ENCODE assay signal across 8 cellular contexts in the genomic region with DNA sequence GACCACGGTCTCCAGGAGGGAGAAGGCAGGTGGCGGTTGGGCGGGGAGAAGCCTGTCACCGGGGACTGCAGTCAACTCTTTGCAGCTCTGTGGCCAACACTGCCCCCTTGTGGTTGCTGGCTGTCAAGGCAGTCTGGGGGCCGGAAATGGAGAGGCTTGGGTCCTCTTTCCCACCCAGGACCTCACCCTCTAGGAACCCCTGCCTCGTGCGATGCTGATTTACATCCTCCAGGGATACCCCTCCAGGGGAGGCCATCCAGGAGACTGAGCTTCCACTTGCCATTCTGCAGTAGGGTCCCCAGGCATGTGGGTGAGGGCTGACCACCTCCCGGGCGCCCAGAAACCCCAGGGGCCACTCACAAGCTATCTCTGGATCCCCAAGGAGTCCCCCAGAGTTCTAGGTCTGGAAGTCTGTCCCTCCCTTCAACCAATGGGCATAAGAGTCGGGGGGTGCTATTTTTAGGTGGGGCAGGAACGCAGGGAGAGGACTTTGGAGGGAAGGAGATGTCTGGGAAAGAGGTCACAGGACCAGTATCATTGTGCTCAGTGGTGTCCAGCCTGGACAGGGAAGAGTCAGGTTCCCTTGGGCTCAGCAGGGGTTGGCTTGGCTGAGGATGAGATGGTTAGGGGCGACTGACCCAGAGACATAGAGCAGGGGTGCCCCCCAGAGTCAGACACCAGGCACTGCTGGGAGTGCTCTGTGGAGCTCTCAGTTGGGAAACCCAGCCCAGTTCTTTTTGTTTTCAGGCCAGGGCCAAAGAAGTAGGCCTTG. TPM values are rescaled to one million over a fixed set of nuclear protein-coding genes. Genes with fewer than 3 reads are reported as not detected.
DNase-seq lines count a peak whose midpoint lies in the region; ATAC-seq lines count a peak whose summit lies in the region.

No MANE protein-coding gene starts in this region.

- H4K91ac ChIP-seq in neuronal stem cell (ENCODE audit: low read depth, low read length, poor library complexity): no peak overlapping the region

- H3K4me3 Mint-ChIP-seq in stimulated activated naive CD8-positive, alpha-beta T cell treated with anti-CD3 and anti-CD28 coated beads, Interleukin-15, amount 100 ng/mL, for 72 hours: peak overlapping the region; percentile 73 to 77

- H3K36me3 ChIP-seq in neuronal stem cell (replicated peaks in 1 of 2; ENCODE audit: control insufficient read depth in 2 of 2, insufficient read depth in 2 of 2, low read length in 2 of 2): no peaks in the 10 kb centered on the region

- peaks cover 30% of the 10 kb centered on the region for H3K4me1 Mint-ChIP-seq in stimulated activated naive CD8-positive, alpha-beta T cell treated with anti-CD3 and anti-CD28 coated beads, Interleukin-15, amount 100 ng/mL, for 72 hours

- H3K23ac ChIP-seq in neuronal stem cell (ENCODE audit: low read depth, low read length, poor library complexity): peak overlapping the region; percentile 23

- H3K27ac Mint-ChIP-seq in stimulated activated naive CD8-positive, alpha-beta T cell treated with anti-CD3 and anti-CD28 coated beads, Interleukin-15, amount 100 ng/mL, for 72 hours: peak overlapping the region; percentile 76 to 93

- no CpG with 5 or more reads among the region's 12 CpGs for WGBS in neuronal stem cell (ENCODE audit: extremely low coverage in 2 of 2, insufficient read length in 2 of 2, insufficient replicate concordance in 1 of 2), 2 donors

- no peak overlapping the region for H2AK5ac ChIP-seq in neuronal stem cell (ENCODE audit: low read depth, low read length)

- ATAC-seq in GM21526 (IDR thresholded peaks at IDR 0.05; ENCODE audit: low FRiP score, unreplicated experiment): peak; percentile 53
- ATAC-seq in stimulated activated naive CD8-positive, alpha-beta T cell treated with anti-CD3 and anti-CD28 coated beads, Interleukin-15, amount 100 ng/mL, for 72 hours: peak; percentile 94

- H3K79me1 ChIP-seq in neuronal stem cell (ENCODE audit: low read depth, low read length): no peaks in the 10 kb centered on the region

- DNase-seq in COR-L47 (lab: John Stamatoyannopoulos, UW) (peak; percentile 77), Kasumi-1 (lab: John Stamatoyannopoulos, UW) (peak; percentile 79 to 86), RKO (ENCODE audit: low spot score) (peak; percentile 90), fibroblast of the conjunctiva (ENCODE audit: low read depth) (peak; percentile 72), neuronal stem cell (ENCODE audit: low spot score) (peak; percentile 79)
- DNase-seq in activated T-helper 1 cell treated with anti-CD3 and anti-CD28 coated beads, Interleukin-2, amount 50 U/mL, for 16 hours (ENCODE audit: low read depth in 1 of 2, low spot score in 1 of 2): peak; percentile 83 to 93
- DNase-seq in stimulated activated naive CD8-positive, alpha-beta T cell treated with anti-CD3 and anti-CD28 coated beads, Interleukin-15, amount 100 ng/mL, for 72 hours: peak; percentile 91 to 92

- peaks cover 0 to 47% (median 0%) of the 10 kb centered on the region in 3 experiments for H3K27me3 ChIP-seq in neuronal stem cell (ENCODE audit: control insufficient read depth in 3 of 3, insufficient read depth in 3 of 3, low read depth in 1 of 3, low read length in 3 of 3)

- peaks cover 11 to 12% of the 10 kb centered on the region in 2 donors for H3K4me1 ChIP-seq in neuronal stem cell (ENCODE audit: control insufficient read depth in 2 of 2, insufficient read depth in 1 of 2, low read depth in 1 of 2, low read length in 2 of 2)

- H3K4ac ChIP-seq in neuronal stem cell (ENCODE audit: low read length): no peak overlapping the region

- no peak overlapping the region for H4K8ac ChIP-seq in neuronal stem cell (ENCODE audit: low read depth, low read length)

- H3K9me3 Mint-ChIP-seq in stimulated activated naive CD8-positive, alpha-beta T cell treated with anti-CD3 and anti-CD28 coated beads, Interleukin-15, amount 100 ng/mL, for 72 hours: no peaks in the 10 kb centered on the region

- peak overlapping the region; percentile 95 for H2AFZ ChIP-seq in neuronal stem cell (ENCODE audit: low read length)

- no peak overlapping the region for H2BK120ac ChIP-seq in neuronal stem cell (ENCODE audit: low read depth, low read length)

- H3K27ac ChIP-seq in neuronal stem cell (replicated peaks; ENCODE audit: low read length): no peak overlapping the region

- H2BK12ac ChIP-seq in neuronal stem cell (ENCODE audit: low read length): no peak overlapping the region

- H3K4me3 ChIP-seq in neuronal stem cell (ENCODE audit: low read length in 2 of 2): peak overlapping the region in 1 of 2 donors; percentile 21

- peak overlapping the region; percentile 54 for H3K18ac ChIP-seq in neuronal stem cell (ENCODE audit: low read length)

- H2BK15ac ChIP-seq in neuronal stem cell (ENCODE audit: low read length): no peak overlapping the region

- H3K9ac ChIP-seq in neuronal stem cell (ENCODE audit: low read depth, low read length, poor library complexity): no peak overlapping the region

- no peak overlapping the region for H3K14ac ChIP-seq in neuronal stem cell (ENCODE audit: low read length)

- no peak overlapping the region for H2BK5ac ChIP-seq in neuronal stem cell (ENCODE audit: low read length)

- no peak overlapping the region for H3K4me2 ChIP-seq in neuronal stem cell (ENCODE audit: insufficient read depth, low read length, poor library complexity, severe bottlenecking)

- no peaks in the 10 kb centered on the region for H3K27me3 Mint-ChIP-seq in stimulated activated naive CD8-positive, alpha-beta T cell treated with anti-CD3 and anti-CD28 coated beads, Interleukin-15, amount 100 ng/mL, for 72 hours

- no peaks in the 10 kb centered on the region for H3K9me3 ChIP-seq in neuronal stem cell (replicated peaks in 1 of 2; ENCODE audit: control insufficient read depth in 2 of 2, insufficient read depth in 1 of 2, low read depth in 1 of 2, low read length in 2 of 2)

RNA-seq across cellular contexts. Expression of a gene that starts 7.1 kb away (rescaled TPM):
- polyA plus RNA-seq in neuronal stem cell (2013, experiment 1 of 2): 0.28 TPM
- polyA plus RNA-seq in neuronal stem cell (2013, experiment 2 of 2): 0.17 TPM

RNA-seq across cellular contexts. Expression of a gene that starts 15.9 kb away (rescaled TPM):
- 4.9 TPM for polyA plus RNA-seq in neuronal stem cell (2013, experiment 1 of 2)
- 4.6 TPM for polyA plus RNA-seq in neuronal stem cell (2013, experiment 2 of 2)

RNA-seq across cellular contexts. Expression of a gene that starts 23.0 kb away (rescaled TPM):
- polyA plus RNA-seq in neuronal stem cell (2013, experiment 1 of 2): 4.8 TPM
- polyA plus RNA-seq in neuronal stem cell (2013, experiment 2 of 2): 4.9 TPM

RNA-seq across cellular contexts. Expression of a gene that starts 38.7 kb away (rescaled TPM):
- polyA plus RNA-seq in neuronal stem cell (2013, experiment 1 of 2): 2.8 TPM
- 2.6 TPM for polyA plus RNA-seq in neuronal stem cell (2013, experiment 2 of 2)

RNA-seq across cellular contexts. Expression of a gene that starts 48.8 kb away (rescaled TPM):
- 11.1 TPM for polyA plus RNA-seq in neuronal stem cell (2013, experiment 1 of 2)
- 10.8 TPM for polyA plus RNA-seq in neuronal stem cell (2013, experiment 2 of 2)
